In the genomic region with DNA sequence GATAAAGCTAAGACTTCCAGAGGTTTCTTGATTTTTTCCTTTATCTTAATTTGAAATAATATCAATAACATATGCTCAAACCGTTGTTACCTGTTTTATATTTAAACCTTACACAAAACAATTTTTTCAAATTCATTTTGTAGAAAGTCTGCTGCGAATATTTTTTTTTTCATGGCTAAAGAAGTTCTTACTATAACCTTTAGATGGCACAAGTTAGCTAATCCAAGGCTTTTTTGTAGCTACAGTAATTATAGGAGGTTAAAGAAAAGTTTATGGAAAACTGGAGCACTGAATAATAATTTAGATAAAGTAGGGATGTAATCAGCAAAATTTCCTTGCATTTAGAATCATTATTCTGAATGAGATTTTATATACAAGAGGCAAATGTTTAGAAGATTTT, we compare ENCODE assay signal across 7 cellular contexts.
DNase-seq lines count a peak whose midpoint lies in the region; TF ChIP-seq lines count a peak whose summit lies in the region.

No MANE protein-coding gene starts in this region.

- H3K9me3 ChIP-seq in ovary, result no peaks in the 10 kb centered on the region

- no peaks in the 10 kb centered on the region for H3K36me3 ChIP-seq in ovary

- WGBS in ovary, 3 donors, result 3 to 9% (median 4%) methylated on average over 2 of the region's 2 CpGs

- DNase-seq in NCI-H2196 (lab: John Stamatoyannopoulos, UW; ENCODE audit: unreplicated experiment) (peak; percentile 2), dedifferentiated amniotic fluid mesenchymal stem cell (ENCODE audit: extremely low spot score) (peak; percentile 76), ovary (no peak), occipital lobe (lab: John Stamatoyannopoulos, UW) (no peak), NCI-H1930 (lab: John Stamatoyannopoulos, UW) (no peak)
- no peak for DNase-seq in stimulated activated CD4-positive, alpha-beta T cell treated with anti-CD3 and anti-CD28 coated beads, Interleukin-15, amount 100 ng/mL, for 24 hours

- H3K27ac ChIP-seq in ovary, result no peak overlapping the region

- no peaks in the 10 kb centered on the region for H3K4me1 ChIP-seq in ovary (ENCODE audit: insufficient read depth)

- H3K4me3 ChIP-seq in ovary, result no peak overlapping the region

- TF ChIP-seq CTCF in GM12872 (IDR thresholded peaks at IDR 0.05; ENCODE audit: insufficient read depth, low read depth, low read length) (peak; percentile 23; the same call in 1 of the 3 replicates), ovary (IDR thresholded peaks at IDR 0.05) (peak; percentile 33 to 59 (median 42))

- intact Hi-C loops in ovary (cut with DNase I), result no loop called here

- no peak for TF ChIP-seq EP300 in ovary (IDR thresholded peaks at IDR 0.05)

- H3K27me3 ChIP-seq in ovary, result no peaks in the 10 kb centered on the region

- TF ChIP-seq POLR2A in ovary (IDR thresholded peaks at IDR 0.05), result no peak

Comparison
In these comparisons a context has a peak if more than half of its experiments do, and no peak if none do; other contexts are left out.
1. DNase-seq: peak in NCI-H2196 (single experiment) and dedifferentiated amniotic fluid mesenchymal stem cell (single experiment); none in ovary (0 of 5), occipital lobe (single experiment), NCI-H1930 (0 of 2) and stimulated activated CD4-positive, alpha-beta T cell treated with anti-CD3 and anti-CD28 coated beads, Interleukin-15, amount 100 ng/mL, for 24 hours (single experiment).